1 cellular context compared by ENCODE assay signal in genomic region chr3:105647047-105647446, GRCh38.
TF ChIP-seq lines count a peak whose summit lies in the region.

No MANE protein-coding gene starts in this region.

TF ChIP-seq in GM23338, 12 proteins besides CTCF, POLR2A, EP300 and RAD21 (continued from another document):
- TF ChIP-seq ZNF462 (CRISPR knock-in tag; IDR thresholded peaks at IDR 0.05): no peak
- TF ChIP-seq ZNF114 (CRISPR knock-in tag; IDR thresholded peaks at IDR 0.05): no peak
